Comparison of ENCODE assay signal across 28 cellular contexts in genomic region chr20:59821201-59821600, GRCh38.
DNase-seq lines count a peak whose midpoint lies in the region; ATAC-seq and TF ChIP-seq lines count a peak whose summit lies in the region.
"Had no signal": no experiment of that assay in that cellular context is flagged by ENCODE, and none has a peak within 500 bp of the region (broad histone marks: within the 10 kb centered on the region; RNA-seq: fewer than 3 reads in every experiment).

No MANE protein-coding gene starts in this region.

- H3K27ac ChIP-seq in RWPE2 (ENCODE audit: poor library complexity, severe bottlenecking) (no peak overlapping the region), foreskin keratinocyte (peak overlapping the region; percentile 47), SJCRH30 (no peak overlapping the region), osteoblast (ENCODE audit: low read depth, low read length) (no peak overlapping the region)
- H3K27ac ChIP-seq: adrenal gland, brain microvascular endothelial cell, left lung, neutrophil, prostate gland, sigmoid colon had no signal

- H3K27me3 Mint-ChIP-seq in activated CD8-positive, alpha-beta memory T cell treated with anti-CD3 and anti-CD28 coated beads, Interleukin-2, amount 10 ng/mL, durations not matched to agents 7 days and 5 days: no peaks in the 10 kb centered on the region
- H3K27me3 Mint-ChIP-seq: activated naive CD4-positive, alpha-beta T cell treated with anti-CD3 and anti-CD28 coated beads, Interleukin-2, amount 10 ng/mL, durations not matched to agents 7 days and 5 days had no signal

- no peaks in the 10 kb centered on the region for H3K9me3 Mint-ChIP-seq in activated CD8-positive, alpha-beta memory T cell treated with anti-CD3 and anti-CD28 coated beads, Interleukin-2, amount 10 ng/mL, durations not matched to agents 7 days and 5 days (ENCODE audit: low read depth)
- H3K9me3 Mint-ChIP-seq: activated naive CD4-positive, alpha-beta T cell treated with anti-CD3 and anti-CD28 coated beads, Interleukin-2, amount 10 ng/mL, durations not matched to agents 7 days and 5 days; CD4-positive, alpha-beta T cell; mesothelial cell of epicardium had no signal

- CTCF ChIA-PET in activated CD8-positive, alpha-beta memory T cell treated with anti-CD3 and anti-CD28 coated beads, Interleukin-2, amount 10 ng/mL, durations not matched to agents 7 days and 5 days (lab: Charles Lee): no interaction called here

- no peak overlapping the region for H3K27ac Mint-ChIP-seq in activated CD8-positive, alpha-beta memory T cell treated with anti-CD3 and anti-CD28 coated beads, Interleukin-2, amount 10 ng/mL, durations not matched to agents 7 days and 5 days
- H3K27ac Mint-ChIP-seq: activated naive CD4-positive, alpha-beta T cell treated with anti-CD3 and anti-CD28 coated beads, Interleukin-2, amount 10 ng/mL, durations not matched to agents 7 days and 5 days; CD4-positive, alpha-beta T cell; mesothelial cell of epicardium; naive B cell; T-helper 17 cell had no signal

- H4K20me1 ChIP-seq in osteoblast (ENCODE audit: insufficient read depth, low read length): no peaks in the 10 kb centered on the region

- H3K27me3 ChIP-seq in RWPE2 (ENCODE audit: insufficient read depth, poor library complexity, severe bottlenecking) (no peaks in the 10 kb centered on the region), foreskin keratinocyte (no peaks in the 10 kb centered on the region), SJCRH30 (peaks cover 47% of the 10 kb centered on the region), osteoblast (ENCODE audit: insufficient read depth, low read length) (no peaks in the 10 kb centered on the region)
- H3K27me3 ChIP-seq: adrenal gland, brain microvascular endothelial cell, neutrophil had no signal

- ATAC-seq in activated CD8-positive, alpha-beta memory T cell treated with anti-CD3 and anti-CD28 coated beads, Interleukin-2, amount 10 ng/mL, durations not matched to agents 7 days and 5 days: no peak
- no peak for ATAC-seq in RWPE2 (ENCODE audit: low read depth)
- no peak for ATAC-seq in foreskin keratinocyte
- ATAC-seq: SK-N-SH treated with all-trans-retinoic acid at 6 μM for 48 hours, T-helper 17 cell had no signal

- H3K4me1 ChIP-seq in RWPE2 (ENCODE audit: insufficient read depth, poor library complexity, severe bottlenecking): peaks cover 22% of the 10 kb centered on the region
- peaks cover 13% of the 10 kb centered on the region for H3K4me1 ChIP-seq in foreskin keratinocyte
- H3K4me1 ChIP-seq in SJCRH30: no peaks in the 10 kb centered on the region
- no peaks in the 10 kb centered on the region for H3K4me1 ChIP-seq in osteoblast (ENCODE audit: insufficient read depth, low read length)
- H3K4me1 ChIP-seq: adrenal gland, left lung, prostate gland had no signal

- DNase-seq in activated CD8-positive, alpha-beta memory T cell treated with anti-CD3 and anti-CD28 coated beads, Interleukin-2, amount 10 ng/mL, durations not matched to agents 7 days and 5 days: peak; percentile 9
- DNase-seq in activated CD8-positive, alpha-beta memory T cell treated with anti-CD3 and anti-CD28 coated beads, Interleukin-2, amount 50 U/mL, for 4 hours: no peak
- DNase-seq in RWPE2 (ENCODE audit: low spot score) (peak; percentile 54), foreskin keratinocyte (no peak), SJCRH30 (no peak), osteoblast (ENCODE audit: insufficient read length, low spot score, missing footprints) (no peak)
- DNase-seq in stimulated activated CD8-positive, alpha-beta memory T cell treated with anti-CD3 and anti-CD28 coated beads, Interleukin-4, amount 100 ng/mL, for 48 hours: peak; percentile 4
- DNase-seq in activated effector memory CD4-positive, alpha-beta T cell treated with Interleukin-2 at 50 U/mL for 16 hours: no peak
- DNase-seq: activated CD4-positive, alpha-beta T cell treated with anti-CD3 and anti-CD28 coated beads, Interleukin-2, amount 50 U/mL, for 4 hours; activated CD4-positive, CD25-positive, alpha-beta regulatory T cell; activated naive CD4-positive, alpha-beta T cell treated with anti-CD3 and anti-CD28 coated beads, Interleukin-2, amount 10 ng/mL, durations not matched to agents 7 days and 5 days; AML-193; brain microvascular endothelial cell; CD4-positive, alpha-beta T cell; effector memory CD4-positive, alpha-beta T cell; EL; KBM-7; left lung; naive B cell; sigmoid colon; stimulated activated naive CD4-positive, alpha-beta T cell treated with Interleukin-2 at 50 U/mL for 16 hours; T-helper 17 cell had no signal

- no peaks in the 10 kb centered on the region for H3K4me1 Mint-ChIP-seq in activated CD8-positive, alpha-beta memory T cell treated with anti-CD3 and anti-CD28 coated beads, Interleukin-2, amount 10 ng/mL, durations not matched to agents 7 days and 5 days
- H3K4me1 Mint-ChIP-seq: activated naive CD4-positive, alpha-beta T cell treated with anti-CD3 and anti-CD28 coated beads, Interleukin-2, amount 10 ng/mL, durations not matched to agents 7 days and 5 days; mesothelial cell of epicardium; naive B cell; T-helper 17 cell had no signal

- no peak overlapping the region for H3K4me3 ChIP-seq in RWPE2 (ENCODE audit: severe bottlenecking)
- H3K4me3 ChIP-seq in SJCRH30: no peak overlapping the region
- H3K4me3 ChIP-seq in osteoblast (ENCODE audit: insufficient read depth, low read length): no peak overlapping the region
- H3K4me3 ChIP-seq: adrenal gland, GM12878, left lung, prostate gland, sigmoid colon had no signal

- H3K4me3 Mint-ChIP-seq in activated CD8-positive, alpha-beta memory T cell treated with anti-CD3 and anti-CD28 coated beads, Interleukin-2, amount 10 ng/mL, durations not matched to agents 7 days and 5 days: no peak overlapping the region
- H3K4me3 Mint-ChIP-seq: activated naive CD4-positive, alpha-beta T cell treated with anti-CD3 and anti-CD28 coated beads, Interleukin-2, amount 10 ng/mL, durations not matched to agents 7 days and 5 days; CD4-positive, alpha-beta T cell; mesothelial cell of epicardium; naive B cell; T-helper 17 cell had no signal

- no peak for TF ChIP-seq CTCF in RWPE2 (IDR thresholded peaks at IDR 0.05; ENCODE audit: poor library complexity, severe bottlenecking)
- no peak for TF ChIP-seq CTCF in foreskin keratinocyte (conservative IDR thresholded peaks at IDR 0.05)
- TF ChIP-seq CTCF in osteoblast (IDR thresholded peaks at IDR 0.05; ENCODE audit: extremely low read depth, low read depth, low read length): no peak

- H3K4me2 ChIP-seq in osteoblast (ENCODE audit: insufficient read depth, low read length): no peak overlapping the region

- no peaks in the 10 kb centered on the region for H3K9me3 ChIP-seq in RWPE2 (ENCODE audit: severe bottlenecking)
- no peaks in the 10 kb centered on the region for H3K9me3 ChIP-seq in SJCRH30 (replicated peaks)
- no peaks in the 10 kb centered on the region for H3K9me3 ChIP-seq in osteoblast (ENCODE audit: low read depth, low read length)
- H3K9me3 ChIP-seq: adrenal gland, left lung, neutrophil, prostate gland, sigmoid colon had no signal

- H3K36me3 ChIP-seq in RWPE2 (ENCODE audit: low read depth) (no peaks in the 10 kb centered on the region), SJCRH30 (no peaks in the 10 kb centered on the region), osteoblast (ENCODE audit: insufficient read depth, low read length) (no peaks in the 10 kb centered on the region)
- H3K36me3 ChIP-seq: adrenal gland, brain microvascular endothelial cell, left lung, neutrophil, prostate gland, sigmoid colon had no signal

- no peaks in the 10 kb centered on the region for H3K79me2 ChIP-seq in osteoblast (ENCODE audit: insufficient read depth, low read length)

- no peaks in the 10 kb centered on the region for H3K36me3 Mint-ChIP-seq in activated CD8-positive, alpha-beta memory T cell treated with anti-CD3 and anti-CD28 coated beads, Interleukin-2, amount 10 ng/mL, durations not matched to agents 7 days and 5 days
- H3K36me3 Mint-ChIP-seq: activated naive CD4-positive, alpha-beta T cell treated with anti-CD3 and anti-CD28 coated beads, Interleukin-2, amount 10 ng/mL, durations not matched to agents 7 days and 5 days; mesothelial cell of epicardium; naive B cell had no signal

- H2AFZ ChIP-seq in osteoblast (ENCODE audit: low read length): no peak overlapping the region

Comparison
In these comparisons a context has a peak if more than half of its experiments do, and no peak if none do; other contexts are left out.
1. DNase-seq: peak in activated CD8-positive, alpha-beta memory T cell treated with anti-CD3 and anti-CD28 coated beads, Interleukin-2, amount 10 ng/mL, durations not matched to agents 7 days and 5 days (single experiment), RWPE2 (single experiment) and stimulated activated CD8-positive, alpha-beta memory T cell treated with anti-CD3 and anti-CD28 coated beads, Interleukin-4, amount 100 ng/mL, for 48 hours (single experiment); none in activated CD8-positive, alpha-beta memory T cell treated with anti-CD3 and anti-CD28 coated beads, Interleukin-2, amount 50 U/mL, for 4 hours (single experiment), foreskin keratinocyte (0 of 2), SJCRH30 (0 of 2), activated effector memory CD4-positive, alpha-beta T cell treated with Interleukin-2 at 50 U/mL for 16 hours (single experiment) and osteoblast (single experiment).